In genomic region chr6:148265058-148265457, GRCh38 we compare ENCODE assay signal across 17 cellular contexts.
"Had no signal": no experiment of that assay in that cellular context is flagged by ENCODE, and none has a peak within 500 bp of the region (broad histone marks: within the 10 kb centered on the region; RNA-seq: fewer than 3 reads in every experiment).

No MANE protein-coding gene starts in this region.

- H3K36me3 ChIP-seq: breast epithelium, left ventricle myocardium inferior, tibial nerve had no signal

- H3K9me3 Mint-ChIP-seq: activated naive CD8-positive, alpha-beta T cell treated with anti-CD3 and anti-CD28 coated beads, Interleukin-2, amount 10 ng/mL, durations not matched to agents 7 days and 5 days; activated T-cell treated with anti-CD3 and anti-CD28 coated beads, Interleukin-2, amount 50 U/mL, for 4 hours; neural crest cell had no signal

- H3K4me3 Mint-ChIP-seq: activated CD8-positive, alpha-beta memory T cell treated with anti-CD3 and anti-CD28 coated beads, Interleukin-2, amount 10 ng/mL, durations not matched to agents 7 days and 5 days; activated naive CD8-positive, alpha-beta T cell treated with anti-CD3 and anti-CD28 coated beads, Interleukin-2, amount 10 ng/mL, durations not matched to agents 7 days and 5 days; activated T-cell treated with anti-CD3 and anti-CD28 coated beads, Interleukin-2, amount 50 U/mL, for 4 hours; neural crest cell had no signal

- H3K36me3 Mint-ChIP-seq: activated CD8-positive, alpha-beta memory T cell treated with anti-CD3 and anti-CD28 coated beads, Interleukin-2, amount 10 ng/mL, durations not matched to agents 7 days and 5 days; activated naive CD8-positive, alpha-beta T cell treated with anti-CD3 and anti-CD28 coated beads, Interleukin-2, amount 10 ng/mL, durations not matched to agents 7 days and 5 days had no signal

- H3K27ac Mint-ChIP-seq: activated CD8-positive, alpha-beta memory T cell treated with anti-CD3 and anti-CD28 coated beads, Interleukin-2, amount 10 ng/mL, durations not matched to agents 7 days and 5 days; activated naive CD8-positive, alpha-beta T cell treated with anti-CD3 and anti-CD28 coated beads, Interleukin-2, amount 10 ng/mL, durations not matched to agents 7 days and 5 days had no signal

- DNase-seq: activated CD4-positive, alpha-beta T cell treated with anti-CD3 and anti-CD28 coated beads for 1 hour; activated CD4-positive, alpha-beta T cell treated with anti-CD3 and anti-CD28 coated beads, Interleukin-2, amount 50 U/mL, for 48 hours; activated CD8-positive, alpha-beta memory T cell treated with anti-CD3 and anti-CD28 coated beads, Interleukin-2, amount 10 ng/mL, durations not matched to agents 7 days and 5 days; activated gamma-delta T cell treated with Interleukin-2 at 50 U/mL for 16 hours; activated naive CD8-positive, alpha-beta T cell treated with anti-CD3 and anti-CD28 coated beads, Interleukin-2, amount 10 ng/mL, durations not matched to agents 7 days and 5 days; activated T-cell treated with anti-CD3 and anti-CD28 coated beads, Interleukin-2, amount 50 U/mL, for 4 hours; anterior cingulate cortex; dorsolateral prefrontal cortex; head of caudate nucleus; left ventricle myocardium inferior; mesenchymal stem cell; retina; T-helper 9 cell had no signal

- ATAC-seq: activated CD8-positive, alpha-beta memory T cell treated with anti-CD3 and anti-CD28 coated beads, Interleukin-2, amount 10 ng/mL, durations not matched to agents 7 days and 5 days; activated T-cell treated with anti-CD3 and anti-CD28 coated beads, Interleukin-2, amount 50 U/mL, for 4 hours; foreskin keratinocyte had no signal

- H3K27me3 ChIP-seq: breast epithelium, dorsolateral prefrontal cortex, foreskin keratinocyte, tibial nerve had no signal

- H3K27ac ChIP-seq: dorsolateral prefrontal cortex, foreskin keratinocyte, left ventricle myocardium inferior, tibial nerve had no signal

- H3K9me3 ChIP-seq: breast epithelium, left ventricle myocardium inferior, tibial nerve had no signal

- H3K4me1 Mint-ChIP-seq: activated CD8-positive, alpha-beta memory T cell treated with anti-CD3 and anti-CD28 coated beads, Interleukin-2, amount 10 ng/mL, durations not matched to agents 7 days and 5 days; activated naive CD8-positive, alpha-beta T cell treated with anti-CD3 and anti-CD28 coated beads, Interleukin-2, amount 10 ng/mL, durations not matched to agents 7 days and 5 days had no signal

- H3K4me3 ChIP-seq: breast epithelium, dorsolateral prefrontal cortex, left ventricle myocardium inferior, tibial nerve had no signal

- H3K4me1 ChIP-seq: breast epithelium, left ventricle myocardium inferior had no signal
